ENCODE assay signal across 13 cellular contexts in the genomic region with DNA sequence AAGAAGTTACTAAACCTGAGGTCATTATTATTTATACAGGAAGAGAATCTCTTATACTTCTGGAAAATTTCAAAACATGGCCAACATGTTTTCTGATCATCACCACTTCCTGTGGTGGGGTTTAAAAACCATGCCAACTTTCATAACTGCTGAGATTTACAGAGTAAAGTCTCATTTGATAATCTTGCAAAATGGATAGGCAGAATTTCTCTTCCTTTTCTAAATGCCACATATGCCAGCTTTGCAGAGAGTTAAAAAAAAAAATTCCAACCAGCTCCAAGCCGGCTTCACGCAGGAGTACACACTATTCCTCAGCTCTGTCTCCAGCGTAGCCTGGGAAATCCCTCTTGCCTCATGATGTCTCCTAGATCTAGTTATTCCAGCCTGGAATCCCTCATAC.
A peak's percentile ranks its signal among the peaks of the same experiment; 100 is the strongest.
DNase-seq lines count a peak whose midpoint lies in the region; ATAC-seq and TF ChIP-seq lines count a peak whose summit lies in the region.
"Had no signal": no experiment of that assay in that cellular context is flagged by ENCODE, and none has a peak within 500 bp of the region (broad histone marks: within the 10 kb centered on the region; RNA-seq: fewer than 3 reads in every experiment).

No MANE protein-coding gene starts in this region.

- no peak for TF ChIP-seq EP300 in esophagus muscularis mucosa (IDR thresholded peaks at IDR 0.05)

- POLR2A ChIA-PET in OCI-LY7 (lab: Charles Lee) = interaction anchor here (0.9 to 2.6 kb wide), 3 partner anchors 20 to 89 kb away, joined by 3 to 12 read pairs (median 3); no protein-coding TSS in a partner anchor

- no peak for TF ChIP-seq POLR2A in esophagus muscularis mucosa (IDR thresholded peaks at IDR 0.05; ENCODE audit: low read depth)

- peak overlapping the region; percentile 90 to 98 (median 94) for H3K27ac ChIP-seq in BLaER1 treated with 17β-estradiol and CSF1 and Interleukin-3, amounts not matched to agents 10 nM and 100 nM
- H3K27ac ChIP-seq in OCI-LY7 (ENCODE audit: low read depth, low read length, poor library complexity, severe bottlenecking) = no peak overlapping the region
- H3K27ac ChIP-seq in esophagus muscularis mucosa (replicated peaks in 1 of 4) = peak overlapping the region in 3 of 4 donors; percentile 45 to 83 (median 79)
- H3K27ac ChIP-seq: neutrophil, RWPE1 had no signal

- ATAC-seq in HG02759 (IDR thresholded peaks at IDR 0.05; ENCODE audit: unreplicated experiment) (no peak), GM21825 (IDR thresholded peaks at IDR 0.05; ENCODE audit: unreplicated experiment) (no peak)
- ATAC-seq: WTC11 had no signal

- peak overlapping the region; percentile 19 to 90 (median 81); a peak in 20 of 22 replicates for H3K9ac ChIP-seq in BLaER1 treated with 17β-estradiol and CSF1 and Interleukin-3, amounts not matched to agents 10 nM and 100 nM

- H3K9me2 ChIP-seq in OCI-LY7 (ENCODE audit: insufficient read depth, low read length) = no peaks in the 10 kb centered on the region

- CTCF ChIA-PET in OCI-LY7 (lab: Charles Lee; ENCODE audit: unreplicated experiment) = no interaction called here

- TF ChIP-seq CTCF in OCI-LY7 (conservative IDR thresholded peaks at IDR 0.05; ENCODE audit: low read length) (no peak), esophagus muscularis mucosa (IDR thresholded peaks at IDR 0.05) (no peak)

- no peaks in the 10 kb centered on the region for H4K20me1 ChIP-seq in BLaER1 treated with 17β-estradiol and CSF1 and Interleukin-3, amounts not matched to agents 10 nM and 100 nM
- no peaks in the 10 kb centered on the region for H4K20me1 ChIP-seq in OCI-LY7 (ENCODE audit: insufficient read depth, low read length)

- no peak for DNase-seq in OCI-LY7 (ENCODE audit: low spot score)
- no peak for DNase-seq in esophagus muscularis mucosa (ENCODE audit: extremely low spot score)
- DNase-seq in occipital lobe (lab: John Stamatoyannopoulos, UW) = peak; percentile 1
- no peak for DNase-seq in hepatic stellate cell (ENCODE audit: low spot score)
- no peak for DNase-seq in activated T-cell treated with anti-CD3 and anti-CD28 coated beads, Interleukin-2, amount 50 U/mL, for 1 hour
- DNase-seq: activated gamma-delta T cell, NCI-H1694 treated with DMSO at 0.1 percent for 48 hours had no signal

- no peak overlapping the region for H2AFZ ChIP-seq in OCI-LY7 (ENCODE audit: low read length)

- intact Hi-C loops in OCI-LY7 (cut with micrococcal nuclease; ENCODE audit: unreplicated experiment) (no loop called here), esophagus muscularis mucosa (cut with DNase I) (loop anchor here (5.0 kb wide), 1 partner anchor 124 kb away; the partner anchor contains the start of gene SPRED1)

- BruUV-seq in OCI-LY7 (replicated peaks; lab: Mats Ljungman, UMichigan) = no TSS peak

- H3K4me2 ChIP-seq in BLaER1 treated with 17β-estradiol and CSF1 and Interleukin-3, amounts not matched to agents 10 nM and 100 nM = peak overlapping the region; percentile 74 to 93 (median 82)
- peak overlapping the region; percentile 26; the same call in 1 of the 2 replicates for H3K4me2 ChIP-seq in OCI-LY7 (ENCODE audit: low read length)

- H3K9me3 ChIP-seq in BLaER1 treated with 17β-estradiol and CSF1 and Interleukin-3, amounts not matched to agents 10 nM and 100 nM (replicated peaks in 1 of 11) = peaks cover 4 to 17% (median 9%) of the 10 kb centered on the region in 11 experiments; a peak in 14 of 22 replicates
- H3K9me3 ChIP-seq in OCI-LY7 (ENCODE audit: low read length) (no peaks in the 10 kb centered on the region), esophagus muscularis mucosa (no peaks in the 10 kb centered on the region)
- H3K9me3 ChIP-seq: neutrophil had no signal

- 34% methylated on average over 3 of the region's 3 CpGs for WGBS in esophagus muscularis mucosa

- no peaks in the 10 kb centered on the region for H3K79me2 ChIP-seq in OCI-LY7 (ENCODE audit: insufficient read depth, low read depth, low read length)

- H3K36me3 ChIP-seq in BLaER1 treated with 17β-estradiol and CSF1 and Interleukin-3, amounts not matched to agents 10 nM and 100 nM = no peaks in the 10 kb centered on the region
- H3K36me3 ChIP-seq in OCI-LY7 (ENCODE audit: insufficient read depth, low read length) (no peaks in the 10 kb centered on the region), esophagus muscularis mucosa (no peaks in the 10 kb centered on the region)
- H3K36me3 ChIP-seq: neutrophil had no signal

- H3K4me1 ChIP-seq in BLaER1 treated with 17β-estradiol and CSF1 and Interleukin-3, amounts not matched to agents 10 nM and 100 nM = peaks cover 43 to 80% (median 66%) of the 10 kb centered on the region in 10 experiments
- H3K4me1 ChIP-seq in OCI-LY7 (ENCODE audit: insufficient read depth, low read length, poor library complexity, severe bottlenecking) = peaks cover 46% of the 10 kb centered on the region
- peaks cover 17 to 37% (median 27%) of the 10 kb centered on the region in 4 donors for H3K4me1 ChIP-seq in esophagus muscularis mucosa

- H3K4me3 ChIP-seq in BLaER1 treated with 17β-estradiol and CSF1 and Interleukin-3, amounts not matched to agents 10 nM and 100 nM = peak overlapping the region in 4 of 10 experiments; percentile 12 to 39 (median 30); a peak in 2 of 20 replicates
- H3K4me3 ChIP-seq in OCI-LY7 (ENCODE audit: low read depth, low read length, poor library complexity, severe bottlenecking) = no peak overlapping the region
- H3K4me3 ChIP-seq in esophagus muscularis mucosa = no peak overlapping the region

- no peaks in the 10 kb centered on the region for H3K27me3 ChIP-seq in BLaER1 treated with 17β-estradiol and CSF1 and Interleukin-3, amounts not matched to agents 10 nM and 100 nM
- H3K27me3 ChIP-seq in esophagus muscularis mucosa = no peaks in the 10 kb centered on the region
